26 cellular contexts compared by ENCODE assay signal in genomic region chr17:48013876-48014602, GRCh38. TPM values are rescaled to one million over a fixed set of nuclear protein-coding genes. Genes with fewer than 3 reads are reported as not detected.
DNase-seq lines count a peak whose midpoint lies in the region; ATAC-seq and TF ChIP-seq lines count a peak whose summit lies in the region.
"Had no signal": no experiment of that assay in that cellular context is flagged by ENCODE, and none has a peak within 500 bp of the region (broad histone marks: within the 10 kb centered on the region; RNA-seq: fewer than 3 reads in every experiment).

No MANE protein-coding gene starts in this region.

- H3K27me3 Mint-ChIP-seq in GM23338 (ENCODE audit: insufficient read depth, low read depth, poor library complexity) (peaks cover 25% of the 10 kb centered on the region), glutamatergic neuron (ENCODE audit: unreplicated experiment) (peaks cover 15% of the 10 kb centered on the region)

- H4K20me1 ChIP-seq in GM23338 (replicated peaks; ENCODE audit: insufficient read depth) (0 out of 2 replicates have a peak, but pooled peaks cover 3% of the 10 kb centered on the region), osteoblast (ENCODE audit: insufficient read depth, low read length) (no peaks in the 10 kb centered on the region)

- H3K27ac ChIP-seq in GM23338 (ENCODE audit: low read depth) (no peak overlapping the region), SK-N-MC (peak overlapping the region; percentile 86), osteoblast (ENCODE audit: low read depth, low read length) (no peak overlapping the region)
- H3K27ac ChIP-seq: heart right ventricle, right lobe of liver, SJSA1, tibial artery had no signal

- H3K36me3 Mint-ChIP-seq in GM23338 (ENCODE audit: low read depth), result no peaks in the 10 kb centered on the region
- no peaks in the 10 kb centered on the region for H3K36me3 Mint-ChIP-seq in glutamatergic neuron (ENCODE audit: unreplicated experiment)
- H3K36me3 Mint-ChIP-seq: activated naive CD4-positive, alpha-beta T cell treated with anti-CD3 and anti-CD28 coated beads, Interleukin-2, amount 50 U/mL, for 24 hours; naive B cell had no signal

- H3K9me3 Mint-ChIP-seq in GM23338, result no peaks in the 10 kb centered on the region; the same call in 2 of the 3 replicates
- peaks cover 16% of the 10 kb centered on the region for H3K9me3 Mint-ChIP-seq in glutamatergic neuron (ENCODE audit: unreplicated experiment)
- H3K9me3 Mint-ChIP-seq: activated naive CD4-positive, alpha-beta T cell treated with anti-CD3 and anti-CD28 coated beads, Interleukin-2, amount 50 U/mL, for 24 hours; naive B cell; stimulated activated naive CD8-positive, alpha-beta T cell treated with anti-CD3 and anti-CD28 coated beads, Interleukin-15, amount 100 ng/mL, for 72 hours had no signal

- DNase-seq in GM23338 (ENCODE audit: low spot score) (no peak), SK-N-MC (ENCODE audit: low read depth, low spot score) (no peak), glutamatergic neuron (no peak), osteoblast (ENCODE audit: insufficient read length, low spot score, missing footprints) (peak; percentile 60), NCI-H1417 (lab: John Stamatoyannopoulos, UW) (no peak)
- DNase-seq in activated CD4-positive, alpha-beta T cell treated with anti-CD3 and anti-CD28 coated beads, Interleukin-2, amount 50 U/mL, for 48 hours, result no peak
- DNase-seq: activated CD4-positive, alpha-beta T cell treated with anti-CD3 and anti-CD28 coated beads, Interleukin-2, amount 50 U/mL, for 1 hour; C1 segment of cervical spinal cord; caudate nucleus; heart right ventricle; mesendoderm; naive B cell; NCI-H2081 treated with DMSO at 0.1 percent for 48 hours; NCI-H446 treated with DMSO at 0.1 percent for 48 hours; stimulated activated naive CD8-positive, alpha-beta T cell treated with anti-CD3 and anti-CD28 coated beads, Interleukin-15, amount 100 ng/mL, for 72 hours; tibial artery had no signal

- 0 out of 2 replicates have a peak overlapping the region, but pooled peaks have one; percentile 10 for H2AFZ ChIP-seq in GM23338
- H2AFZ ChIP-seq in osteoblast (ENCODE audit: low read length), result no peak overlapping the region

- no peaks in the 10 kb centered on the region for H3K9me2 ChIP-seq in GM23338 (ENCODE audit: insufficient read depth)

- no peak for TF ChIP-seq CTCF in GM23338 (conservative IDR thresholded peaks at IDR 0.05; ENCODE audit: low read depth in 2 of 2)
- no peak for TF ChIP-seq CTCF in glutamatergic neuron (IDR thresholded peaks at IDR 0.05; ENCODE audit: partially characterized antibody, unreplicated experiment)
- TF ChIP-seq CTCF in osteoblast (IDR thresholded peaks at IDR 0.05; ENCODE audit: extremely low read depth, low read depth, low read length), result no peak

- H3K4me2 ChIP-seq in GM23338 (no peak overlapping the region), osteoblast (ENCODE audit: insufficient read depth, low read length) (no peak overlapping the region)

- H3K27ac Mint-ChIP-seq in GM23338 (no peak overlapping the region; the same call in 1 of the 2 replicates), glutamatergic neuron (ENCODE audit: unreplicated experiment) (peak overlapping the region; percentile 90)
- H3K27ac Mint-ChIP-seq: activated naive CD4-positive, alpha-beta T cell treated with anti-CD3 and anti-CD28 coated beads, Interleukin-2, amount 50 U/mL, for 24 hours; stimulated activated naive CD8-positive, alpha-beta T cell treated with anti-CD3 and anti-CD28 coated beads, Interleukin-15, amount 100 ng/mL, for 72 hours had no signal

- peaks cover 5% of the 10 kb centered on the region for H3K4me1 ChIP-seq in GM23338 (ENCODE audit: insufficient read depth)
- H3K4me1 ChIP-seq in osteoblast (ENCODE audit: insufficient read depth, low read length), result peaks cover 8% of the 10 kb centered on the region

- no peak overlapping the region for H3K4me3 Mint-ChIP-seq in GM23338
- peak overlapping the region; percentile 75 for H3K4me3 Mint-ChIP-seq in glutamatergic neuron (ENCODE audit: unreplicated experiment)
- H3K4me3 Mint-ChIP-seq: stimulated activated naive CD8-positive, alpha-beta T cell treated with anti-CD3 and anti-CD28 coated beads, Interleukin-15, amount 100 ng/mL, for 72 hours had no signal

- H3F3A ChIP-seq in GM23338 (replicated peaks; ENCODE audit: low read depth), result peaks cover 7% of the 10 kb centered on the region; the same call in 1 of the 2 replicates

- H3K79me2 ChIP-seq in GM23338 (replicated peaks; ENCODE audit: insufficient read depth) (no peaks in the 10 kb centered on the region), osteoblast (ENCODE audit: insufficient read depth, low read length) (no peaks in the 10 kb centered on the region)

- peaks cover 29% of the 10 kb centered on the region for H3K4me1 Mint-ChIP-seq in GM23338
- H3K4me1 Mint-ChIP-seq in glutamatergic neuron (ENCODE audit: low read depth, unreplicated experiment), result peaks cover 50% of the 10 kb centered on the region

- H3K27me3 ChIP-seq in GM23338 (ENCODE audit: insufficient read depth) (peaks cover 24% of the 10 kb centered on the region), osteoblast (ENCODE audit: insufficient read depth, low read length) (peaks cover 2% of the 10 kb centered on the region)
- H3K27me3 ChIP-seq: ascending aorta, SJSA1 had no signal

- ATAC-seq in GM23338 (no peak), GM19395 (IDR thresholded peaks at IDR 0.05; ENCODE audit: unreplicated experiment) (no peak), HG03175 (IDR thresholded peaks at IDR 0.05; ENCODE audit: unreplicated experiment) (no peak)
- ATAC-seq: heart right ventricle; right lobe of liver; stimulated activated naive CD8-positive, alpha-beta T cell treated with anti-CD3 and anti-CD28 coated beads, Interleukin-15, amount 100 ng/mL, for 72 hours had no signal

- H3K9me3 ChIP-seq in SK-N-MC (ENCODE audit: low read depth, low read length), result no peaks in the 10 kb centered on the region
- no peaks in the 10 kb centered on the region for H3K9me3 ChIP-seq in osteoblast (ENCODE audit: low read depth, low read length)
- H3K9me3 ChIP-seq: ascending aorta, HAP-1, heart right ventricle, right lobe of liver, SJSA1, tibial artery had no signal

- H3K4me3 ChIP-seq in GM23338 (no peak overlapping the region), SK-N-MC (peak overlapping the region; percentile 0; the same call in 1 of the 2 replicates), osteoblast (ENCODE audit: insufficient read depth, low read length) (no peak overlapping the region)
- H3K4me3 ChIP-seq: ascending aorta, HAP-1, heart right ventricle, right lobe of liver, SJSA1, tibial artery had no signal

- no peaks in the 10 kb centered on the region for H3K36me3 ChIP-seq in GM23338 (ENCODE audit: insufficient read depth)
- H3K36me3 ChIP-seq in SK-N-MC (ENCODE audit: insufficient read depth, low read length), result no peaks in the 10 kb centered on the region
- H3K36me3 ChIP-seq in osteoblast (ENCODE audit: insufficient read depth, low read length), result no peaks in the 10 kb centered on the region
- H3K36me3 ChIP-seq: ascending aorta, HAP-1, heart right ventricle, right lobe of liver, SJSA1, tibial artery had no signal

- H3K9ac ChIP-seq in SK-N-MC (ENCODE audit: insufficient read length), result peak overlapping the region; percentile 12

TF ChIP-seq in GM23338, 12 proteins besides CTCF, POLR2A, EP300 and RAD21 (continues in another document):
- no peak for TF ChIP-seq CREB1 (CRISPR knock-in tag; IDR thresholded peaks at IDR 0.05; ENCODE audit: low read depth)
- TF ChIP-seq EZH2phosphoT487 (IDR thresholded peaks at IDR 0.05; ENCODE audit: unreplicated experiment), result no peak
- TF ChIP-seq EZH2 (IDR thresholded peaks at IDR 0.05; ENCODE audit: low read depth, unreplicated experiment), result no peak

RNA-seq across cellular contexts. Expression of gene COPZ2, which starts 23.6 kb away (rescaled TPM):
- not detected in 2 replicates for total RNA-seq in GM23338 (2014; rRNA removed; shearing (Covaris generic))
- not detected in 2 replicates for polyA plus RNA-seq in GM23338 (2016; fragmentation: Nextera tagmentation; extraction: Ambion mirVana)
- not detected for total RNA-seq in glutamatergic neuron (ENCODE audit: unreplicated experiment)
- total RNA-seq in osteoblast, result 117 and 121 TPM in 2 replicates
- total RNA-seq: MCF 10A had no signal

RNA-seq across cellular contexts. Expression of gene NFE2L1, which starts 34.1 kb away (rescaled TPM):
- 138 and 157 TPM in 2 replicates for total RNA-seq in GM23338 (2014; rRNA removed; shearing (Covaris generic))
- polyA plus RNA-seq in GM23338 (2016; fragmentation: Nextera tagmentation; extraction: Ambion mirVana), result 39.9 and 49.9 TPM in 2 replicates
- total RNA-seq in glutamatergic neuron (ENCODE audit: unreplicated experiment) (190 TPM), osteoblast (144 and 165 TPM in 2 replicates)

RNA-seq across cellular contexts. Expression of gene CDK5RAP3, which starts 43.1 kb away (rescaled TPM):
- total RNA-seq in GM23338 (2014; rRNA removed; shearing (Covaris generic)), result 67.0 and 106 TPM in 2 replicates
- polyA plus RNA-seq in GM23338 (2016; fragmentation: Nextera tagmentation; extraction: Ambion mirVana), result 78.9 and 92.6 TPM in 2 replicates
- total RNA-seq in glutamatergic neuron (ENCODE audit: unreplicated experiment), result 196 TPM
- 46.6 and 50.3 TPM in 2 replicates for total RNA-seq in osteoblast

RNA-seq across cellular contexts. Expression of gene PRR15L, which starts 56.4 kb away (rescaled TPM):
- not detected in 2 replicates for total RNA-seq in GM23338 (2014; rRNA removed; shearing (Covaris generic))
- polyA plus RNA-seq in GM23338 (2016; fragmentation: Nextera tagmentation; extraction: Ambion mirVana), result 0.57 and 0.66 TPM in 2 replicates
- not detected for total RNA-seq in glutamatergic neuron (ENCODE audit: unreplicated experiment)
- total RNA-seq in osteoblast, result not detected in 2 replicates
- total RNA-seq: ascending aorta, dermis microvascular lymphatic vessel endothelial cell, heart right ventricle, MCF 10A, SJSA1 had no signal
- polyA plus RNA-seq: AG04450, heart right ventricle had no signal

Comparison
In these comparisons a context has a peak if more than half of its experiments do, and no peak if none do; other contexts are left out.
1. RNA of gene COPZ2, which starts 23.6 kb away (total RNA-seq): 117 to 121 TPM in osteoblast; not detected in glutamatergic neuron (single experiment) and not detected in GM23338; every median in the first group is over 10 times any median in the second.